8 cellular contexts compared by ENCODE assay signal in genomic region chr2:235170536-235171510, GRCh38.
DNase-seq lines count a peak whose midpoint lies in the region; ATAC-seq and TF ChIP-seq lines count a peak whose summit lies in the region.

No MANE protein-coding gene starts in this region.

- H3K36me3 ChIP-seq in GM23338 (ENCODE audit: insufficient read depth) (no peaks in the 10 kb centered on the region), OCI-LY7 (ENCODE audit: insufficient read depth, low read length) (no peaks in the 10 kb centered on the region)

- H3K4me3 ChIP-seq in GM23338: no peak overlapping the region
- H3K4me3 ChIP-seq in OCI-LY7 (ENCODE audit: low read depth, low read length, poor library complexity, severe bottlenecking): no peak overlapping the region

- H3K36me3 Mint-ChIP-seq in GM23338 (ENCODE audit: low read depth) (no peaks in the 10 kb centered on the region), progenitor cell of endocrine pancreas (ENCODE audit: insufficient read depth) (no peaks in the 10 kb centered on the region)

- H3K4me1 ChIP-seq in GM23338 (ENCODE audit: insufficient read depth) (peaks cover 5% of the 10 kb centered on the region; the same call in 1 of the 2 replicates), OCI-LY7 (ENCODE audit: insufficient read depth, low read length, poor library complexity, severe bottlenecking) (no peaks in the 10 kb centered on the region)

- intact Hi-C loops in OCI-LY7 (cut with micrococcal nuclease; ENCODE audit: unreplicated experiment): no loop called here

- H3K4me3 Mint-ChIP-seq in GM23338 (no peak overlapping the region), progenitor cell of endocrine pancreas (ENCODE audit: low read depth) (no peak overlapping the region)

- no peak overlapping the region for H3K27ac Mint-ChIP-seq in GM23338
- H3K27ac Mint-ChIP-seq in progenitor cell of endocrine pancreas: no peak overlapping the region

- peaks cover 7% of the 10 kb centered on the region for H3K27me3 Mint-ChIP-seq in GM23338 (ENCODE audit: insufficient read depth, low read depth, poor library complexity)
- peaks cover 7% of the 10 kb centered on the region for H3K27me3 Mint-ChIP-seq in progenitor cell of endocrine pancreas

- peak; percentile 92 for ATAC-seq in GM23338
- no peak for ATAC-seq in HG03439 (IDR thresholded peaks at IDR 0.05; ENCODE audit: unreplicated experiment)
- no peak for ATAC-seq in HG03280 (IDR thresholded peaks at IDR 0.05; ENCODE audit: unreplicated experiment)

- H3K4me1 Mint-ChIP-seq in GM23338 (peaks cover 3% of the 10 kb centered on the region; the same call in 2 of the 3 replicates), progenitor cell of endocrine pancreas (ENCODE audit: low read depth) (peaks cover 2% of the 10 kb centered on the region)

- H2AFZ ChIP-seq in GM23338: no peak overlapping the region
- no peak overlapping the region for H2AFZ ChIP-seq in OCI-LY7 (ENCODE audit: low read length)

- no peaks in the 10 kb centered on the region for H3K27me3 ChIP-seq in GM23338 (ENCODE audit: insufficient read depth)

- CTCF ChIA-PET in OCI-LY7 (lab: Charles Lee; ENCODE audit: unreplicated experiment): no interaction called here

- H3K4me2 ChIP-seq in GM23338 (no peak overlapping the region), OCI-LY7 (ENCODE audit: low read length) (no peak overlapping the region)

- TF ChIP-seq CTCF in GM23338 (conservative IDR thresholded peaks at IDR 0.05; ENCODE audit: low read depth in 2 of 2) (0 out of 4 replicates have a peak, but pooled peaks have one; percentile 0 to 16), progenitor cell of endocrine pancreas (IDR thresholded peaks at IDR 0.05; ENCODE audit: unreplicated experiment) (peak; percentile 36), OCI-LY7 (conservative IDR thresholded peaks at IDR 0.05; ENCODE audit: low read length) (no peak)

- POLR2A ChIA-PET in OCI-LY7 (lab: Charles Lee): no interaction called here

- H4K20me1 ChIP-seq in GM23338 (replicated peaks; ENCODE audit: insufficient read depth) (no peaks in the 10 kb centered on the region; the same call in 1 of the 2 replicates), OCI-LY7 (ENCODE audit: insufficient read depth, low read length) (no peaks in the 10 kb centered on the region)

- no peaks in the 10 kb centered on the region for H3K9me3 ChIP-seq in OCI-LY7 (ENCODE audit: low read length)

- H3K9me3 Mint-ChIP-seq in GM23338: peaks cover 4% of the 10 kb centered on the region; the same call in 1 of the 3 replicates
- peaks cover 7% of the 10 kb centered on the region for H3K9me3 Mint-ChIP-seq in progenitor cell of endocrine pancreas (ENCODE audit: low read depth)

- BruUV-seq in OCI-LY7 (replicated peaks; lab: Mats Ljungman, UMichigan): no TSS peak

- no peaks in the 10 kb centered on the region for H3F3A ChIP-seq in GM23338 (replicated peaks; ENCODE audit: low read depth)

- peaks cover 5% of the 10 kb centered on the region; the same call in 1 of the 2 replicates for H3K9me2 ChIP-seq in GM23338 (ENCODE audit: insufficient read depth)
- no peaks in the 10 kb centered on the region for H3K9me2 ChIP-seq in OCI-LY7 (ENCODE audit: insufficient read depth, low read length)

- H3K27ac ChIP-seq in GM23338 (ENCODE audit: low read depth) (no peak overlapping the region), OCI-LY7 (ENCODE audit: low read depth, low read length, poor library complexity, severe bottlenecking) (no peak overlapping the region)

- H3K79me2 ChIP-seq in GM23338 (replicated peaks; ENCODE audit: insufficient read depth) (no peaks in the 10 kb centered on the region), OCI-LY7 (ENCODE audit: insufficient read depth, low read depth, low read length) (no peaks in the 10 kb centered on the region)

- DNase-seq in GM23338 (ENCODE audit: low spot score) (peak; percentile 68), NCI-H345 (lab: John Stamatoyannopoulos, UW) (peak; percentile 91), epidermal melanocyte (ENCODE audit: insufficient read length, low spot score) (peak; percentile 90), progenitor cell of endocrine pancreas (ENCODE audit: low spot score, unreplicated experiment) (no peak), OCI-LY7 (ENCODE audit: low spot score) (no peak), HUDEP-2 (lab: John Stamatoyannopoulos, UW; ENCODE audit: unreplicated experiment in 76 of 76) (no peak)

TF ChIP-seq in GM23338, 12 proteins besides CTCF, POLR2A, EP300 and RAD21 (continues in another document):
- TF ChIP-seq STAT1 (IDR thresholded peaks at IDR 0.05; ENCODE audit: unreplicated experiment): no peak
- TF ChIP-seq CREB1 (CRISPR knock-in tag; IDR thresholded peaks at IDR 0.05; ENCODE audit: low read depth): no peak
- no peak for TF ChIP-seq POLR2AphosphoS5 (IDR thresholded peaks at IDR 0.05; ENCODE audit: low read depth)
- TF ChIP-seq, protein P1, sequence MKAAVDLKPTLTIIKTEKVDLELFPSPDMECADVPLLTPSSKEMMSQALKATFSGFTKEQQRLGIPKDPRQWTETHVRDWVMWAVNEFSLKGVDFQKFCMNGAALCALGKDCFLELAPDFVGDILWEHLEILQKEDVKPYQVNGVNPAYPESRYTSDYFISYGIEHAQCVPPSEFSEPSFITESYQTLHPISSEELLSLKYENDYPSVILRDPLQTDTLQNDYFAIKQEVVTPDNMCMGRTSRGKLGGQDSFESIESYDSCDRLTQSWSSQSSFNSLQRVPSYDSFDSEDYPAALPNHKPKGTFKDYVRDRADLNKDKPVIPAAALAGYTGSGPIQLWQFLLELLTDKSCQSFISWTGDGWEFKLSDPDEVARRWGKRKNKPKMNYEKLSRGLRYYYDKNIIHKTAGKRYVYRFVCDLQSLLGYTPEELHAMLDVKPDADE (IDR thresholded peaks at IDR 0.05): no peak
- no peak for TF ChIP-seq ZNF331 (CRISPR knock-in tag; IDR thresholded peaks at IDR 0.05; ENCODE audit: low read depth)
- TF ChIP-seq, protein P2, sequence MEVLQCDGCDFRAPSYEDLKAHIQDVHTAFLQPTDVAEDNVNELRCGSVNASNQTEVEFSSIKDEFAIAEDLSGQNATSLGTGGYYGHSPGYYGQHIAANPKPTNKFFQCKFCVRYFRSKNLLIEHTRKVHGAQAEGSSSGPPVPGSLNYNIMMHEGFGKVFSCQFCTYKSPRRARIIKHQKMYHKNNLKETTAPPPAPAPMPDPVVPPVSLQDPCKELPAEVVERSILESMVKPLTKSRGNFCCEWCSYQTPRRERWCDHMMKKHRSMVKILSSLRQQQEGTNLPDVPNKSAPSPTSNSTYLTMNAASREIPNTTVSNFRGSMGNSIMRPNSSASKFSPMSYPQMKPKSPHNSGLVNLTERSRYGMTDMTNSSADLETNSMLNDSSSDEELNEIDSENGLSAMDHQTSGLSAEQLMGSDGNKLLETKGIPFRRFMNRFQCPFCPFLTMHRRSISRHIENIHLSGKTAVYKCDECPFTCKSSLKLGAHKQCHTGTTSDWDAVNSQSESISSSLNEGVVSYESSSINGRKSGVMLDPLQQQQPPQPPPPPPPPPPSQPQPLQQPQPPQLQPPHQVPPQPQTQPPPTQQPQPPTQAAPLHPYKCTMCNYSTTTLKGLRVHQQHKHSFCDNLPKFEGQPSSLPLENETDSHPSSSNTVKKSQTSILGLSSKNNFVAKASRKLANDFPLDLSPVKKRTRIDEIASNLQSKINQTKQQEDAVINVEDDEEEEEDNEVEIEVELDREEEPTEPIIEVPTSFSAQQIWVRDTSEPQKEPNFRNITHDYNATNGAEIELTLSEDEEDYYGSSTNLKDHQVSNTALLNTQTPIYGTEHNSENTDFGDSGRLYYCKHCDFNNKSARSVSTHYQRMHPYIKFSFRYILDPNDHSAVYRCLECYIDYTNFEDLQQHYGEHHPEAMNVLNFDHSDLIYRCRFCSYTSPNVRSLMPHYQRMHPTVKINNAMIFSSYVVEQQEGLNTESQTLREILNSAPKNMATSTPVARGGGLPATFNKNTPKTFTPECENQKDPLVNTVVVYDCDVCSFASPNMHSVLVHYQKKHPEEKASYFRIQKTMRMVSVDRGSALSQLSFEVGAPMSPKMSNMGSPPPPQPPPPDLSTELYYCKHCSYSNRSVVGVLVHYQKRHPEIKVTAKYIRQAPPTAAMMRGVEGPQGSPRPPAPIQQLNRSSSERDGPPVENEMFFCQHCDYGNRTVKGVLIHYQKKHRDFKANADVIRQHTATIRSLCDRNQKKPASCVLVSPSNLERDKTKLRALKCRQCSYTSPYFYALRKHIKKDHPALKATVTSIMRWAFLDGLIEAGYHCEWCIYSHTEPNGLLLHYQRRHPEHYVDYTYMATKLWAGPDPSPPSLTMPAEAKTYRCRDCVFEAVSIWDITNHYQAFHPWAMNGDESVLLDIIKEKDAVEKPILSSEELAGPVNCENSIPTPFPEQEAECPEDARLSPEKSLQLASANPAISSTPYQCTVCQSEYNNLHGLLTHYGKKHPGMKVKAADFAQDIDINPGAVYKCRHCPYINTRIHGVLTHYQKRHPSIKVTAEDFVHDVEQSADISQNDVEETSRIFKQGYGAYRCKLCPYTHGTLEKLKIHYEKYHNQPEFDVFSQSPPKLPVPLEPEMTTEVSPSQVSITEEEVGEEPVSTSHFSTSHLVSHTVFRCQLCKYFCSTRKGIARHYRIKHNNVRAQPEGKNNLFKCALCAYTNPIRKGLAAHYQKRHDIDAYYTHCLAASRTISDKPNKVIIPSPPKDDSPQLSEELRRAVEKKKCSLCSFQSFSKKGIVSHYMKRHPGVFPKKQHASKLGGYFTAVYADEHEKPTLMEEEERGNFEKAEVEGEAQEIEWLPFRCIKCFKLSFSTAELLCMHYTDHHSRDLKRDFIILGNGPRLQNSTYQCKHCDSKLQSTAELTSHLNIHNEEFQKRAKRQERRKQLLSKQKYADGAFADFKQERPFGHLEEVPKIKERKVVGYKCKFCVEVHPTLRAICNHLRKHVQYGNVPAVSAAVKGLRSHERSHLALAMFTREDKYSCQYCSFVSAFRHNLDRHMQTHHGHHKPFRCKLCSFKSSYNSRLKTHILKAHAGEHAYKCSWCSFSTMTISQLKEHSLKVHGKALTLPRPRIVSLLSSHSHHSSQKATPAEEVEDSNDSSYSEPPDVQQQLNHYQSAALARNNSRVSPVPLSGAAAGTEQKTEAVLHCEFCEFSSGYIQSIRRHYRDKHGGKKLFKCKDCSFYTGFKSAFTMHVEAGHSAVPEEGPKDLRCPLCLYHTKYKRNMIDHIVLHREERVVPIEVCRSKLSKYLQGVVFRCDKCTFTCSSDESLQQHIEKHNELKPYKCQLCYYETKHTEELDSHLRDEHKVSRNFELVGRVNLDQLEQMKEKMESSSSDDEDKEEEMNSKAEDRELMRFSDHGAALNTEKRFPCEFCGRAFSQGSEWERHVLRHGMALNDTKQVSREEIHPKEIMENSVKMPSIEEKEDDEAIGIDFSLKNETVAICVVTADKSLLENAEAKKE (CRISPR knock-in tag; IDR thresholded peaks at IDR 0.05): no peak
- no peak for TF ChIP-seq NANOG (IDR thresholded peaks at IDR 0.05; ENCODE audit: borderline replicate concordance)
- no peak for TF ChIP-seq ZNF114 (CRISPR knock-in tag; IDR thresholded peaks at IDR 0.05)
- no peak for TF ChIP-seq JUNB (IDR thresholded peaks at IDR 0.05; ENCODE audit: unreplicated experiment)
- TF ChIP-seq EZH2phosphoT487 (IDR thresholded peaks at IDR 0.05; ENCODE audit: unreplicated experiment): no peak

Comparison
In these comparisons a context has a peak if more than half of its experiments do, and no peak if none do; other contexts are left out.
1. DNase-seq: peak in GM23338 (single experiment), NCI-H345 (single experiment) and epidermal melanocyte (single experiment); none in progenitor cell of endocrine pancreas (single experiment), OCI-LY7 (single experiment) and HUDEP-2 (0 of 76).